In the genomic region with DNA sequence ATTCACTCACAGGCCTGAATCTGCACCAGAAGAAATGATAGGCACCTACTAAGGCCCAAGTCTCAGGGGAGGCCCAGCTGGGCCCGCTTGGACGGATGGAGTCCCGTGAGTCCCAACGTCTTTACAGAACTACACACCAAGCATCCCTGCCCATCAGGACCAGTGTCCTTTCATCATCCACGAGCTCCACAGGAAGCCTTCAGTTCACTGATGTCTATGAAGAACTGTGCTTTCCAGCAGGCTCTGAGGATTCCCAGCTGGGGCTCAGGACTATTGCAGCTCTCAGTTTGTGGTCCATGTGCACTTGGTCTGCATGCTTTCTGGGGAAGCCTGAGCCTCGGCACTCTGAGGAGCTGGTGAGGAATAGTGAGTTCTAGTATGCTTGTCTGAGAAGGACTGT, we compare ENCODE assay signal across 13 cellular contexts.
A peak's percentile ranks its signal among the peaks of the same experiment; 100 is the strongest.
DNase-seq lines count a peak whose midpoint lies in the region; TF ChIP-seq lines count a peak whose summit lies in the region.
"Had no signal": no experiment of that assay in that cellular context is flagged by ENCODE, and none has a peak within 500 bp of the region (broad histone marks: within the 10 kb centered on the region; RNA-seq: fewer than 3 reads in every experiment).

No MANE protein-coding gene starts in this region.

- WGBS in GM23248 (ENCODE audit: low coverage in 1 of 2, low lambda C conversion rate in 2 of 2, missing lambda C conversion rate in 2 of 2), 2 experiments = 82 to 83% methylated on average over 6 of the region's 6 CpGs
- WGBS in neuronal stem cell (ENCODE audit: extremely low coverage in 2 of 2, insufficient read length in 2 of 2, insufficient replicate concordance in 1 of 2), 2 donors = no CpG with 5 or more reads among the region's 6 CpGs
- 70 to 86% (median 81%) methylated on average over 5 to 6 of the region's 6 CpGs for WGBS in stomach, 5 donors

- TF ChIP-seq EP300 in stomach (IDR thresholded peaks at IDR 0.05) = no peak

- peaks cover 46% of the 10 kb centered on the region for H3F3A ChIP-seq in GM23248 (ENCODE audit: insufficient read depth)

- H4K8ac ChIP-seq in neuronal stem cell (ENCODE audit: low read depth, low read length) = no peak overlapping the region

- H3K4me2 ChIP-seq in GM23248 (ENCODE audit: unreplicated experiment) (peak overlapping the region; percentile 68), neuronal stem cell (ENCODE audit: insufficient read depth, low read length, poor library complexity, severe bottlenecking) (no peak overlapping the region)
- H3K4me2 ChIP-seq: GM23338 had no signal

- H3K4me3 ChIP-seq in GM23248 (no peak overlapping the region), fibroblast of pulmonary artery (replicated peaks; ENCODE audit: low read depth, low read length) (no peak overlapping the region), neuronal stem cell (ENCODE audit: low read length in 2 of 2) (no peak overlapping the region), vagina (no peak overlapping the region), stomach (no peak overlapping the region)
- H3K4me3 ChIP-seq: GM12878, GM23338, HAP-1 had no signal

- H3K14ac ChIP-seq in neuronal stem cell (ENCODE audit: low read length) = no peak overlapping the region

- peak overlapping the region; percentile 85; the same call in 1 of the 2 replicates for H2AFZ ChIP-seq in GM23248
- H2AFZ ChIP-seq in neuronal stem cell (ENCODE audit: low read length) = no peak overlapping the region
- H2AFZ ChIP-seq: GM23338 had no signal

- H3K79me1 ChIP-seq in neuronal stem cell (ENCODE audit: low read depth, low read length) = no peaks in the 10 kb centered on the region

- no peak overlapping the region for H2BK15ac ChIP-seq in neuronal stem cell (ENCODE audit: low read length)

- no peak overlapping the region for H3K4ac ChIP-seq in neuronal stem cell (ENCODE audit: low read length)

- H3K4me1 ChIP-seq in GM23248 (ENCODE audit: insufficient read depth) = peaks cover 45% of the 10 kb centered on the region
- peaks cover 0 to 2% of the 10 kb centered on the region in 2 donors for H3K4me1 ChIP-seq in neuronal stem cell (ENCODE audit: control insufficient read depth in 2 of 2, insufficient read depth in 1 of 2, low read depth in 1 of 2, low read length in 2 of 2)
- peaks cover 30% of the 10 kb centered on the region for H3K4me1 ChIP-seq in vagina
- H3K4me1 ChIP-seq in stomach = peaks cover 0 to 11% (median 2%) of the 10 kb centered on the region in 4 donors
- H3K4me1 ChIP-seq: Caco-2, HAP-1 had no signal

- no peak for TF ChIP-seq CTCF in fibroblast of pulmonary artery (IDR thresholded peaks at IDR 0.05; ENCODE audit: low read length, missing control alignments)
- no peak for TF ChIP-seq CTCF in vagina (IDR thresholded peaks at IDR 0.05)
- no peak for TF ChIP-seq CTCF in stomach (IDR thresholded peaks at IDR 0.05)

- H2BK5ac ChIP-seq in neuronal stem cell (ENCODE audit: low read length) = no peak overlapping the region

- H3K9me3 ChIP-seq in GM23248 (ENCODE audit: low read depth) (no peaks in the 10 kb centered on the region), neuronal stem cell (replicated peaks in 1 of 2; ENCODE audit: control insufficient read depth in 2 of 2, insufficient read depth in 1 of 2, low read depth in 1 of 2, low read length in 2 of 2) (no peaks in the 10 kb centered on the region), vagina (no peaks in the 10 kb centered on the region), stomach (no peaks in the 10 kb centered on the region)
- H3K9me3 ChIP-seq: Caco-2, HAP-1 had no signal

- H3K27me3 ChIP-seq in GM23248 (replicated peaks; ENCODE audit: insufficient read depth) (no peaks in the 10 kb centered on the region), neuronal stem cell (ENCODE audit: control insufficient read depth in 3 of 3, insufficient read depth in 3 of 3, low read depth in 1 of 3, low read length in 3 of 3) (no peaks in the 10 kb centered on the region), vagina (no peaks in the 10 kb centered on the region), stomach (no peaks in the 10 kb centered on the region)

- H3K27ac ChIP-seq in GM23248 (no peak overlapping the region), neuronal stem cell (replicated peaks; ENCODE audit: low read length) (no peak overlapping the region), vagina (peak overlapping the region; percentile 66), stomach (peak overlapping the region in 2 of 5 donors; percentile 73 to 80)

- peak overlapping the region; percentile 3 for H3K23ac ChIP-seq in neuronal stem cell (ENCODE audit: low read depth, low read length, poor library complexity)

- no peak overlapping the region for H2BK120ac ChIP-seq in neuronal stem cell (ENCODE audit: low read depth, low read length)

- H3K79me2 ChIP-seq in GM23248 (ENCODE audit: insufficient read depth) = no peaks in the 10 kb centered on the region

- in situ Hi-C loops in GM23248 (cut with MboI) = no loop called here

- no peak overlapping the region for H4K91ac ChIP-seq in neuronal stem cell (ENCODE audit: low read depth, low read length, poor library complexity)

- intact Hi-C loops in vagina (cut with DNase I) (no loop called here), stomach (cut with DNase I; ENCODE audit: low total_unique reads) (no loop called here)

- no peak overlapping the region for H2AK5ac ChIP-seq in neuronal stem cell (ENCODE audit: low read depth, low read length)

- H3K36me3 ChIP-seq in GM23248 (ENCODE audit: low read depth) (no peaks in the 10 kb centered on the region), neuronal stem cell (replicated peaks in 1 of 2; ENCODE audit: control insufficient read depth in 2 of 2, insufficient read depth in 2 of 2, low read length in 2 of 2) (no peaks in the 10 kb centered on the region), vagina (no peaks in the 10 kb centered on the region), stomach (no peaks in the 10 kb centered on the region)
- H3K36me3 ChIP-seq: HAP-1 had no signal

- no peak overlapping the region for H3K9ac ChIP-seq in GM23248
- no peak overlapping the region for H3K9ac ChIP-seq in neuronal stem cell (ENCODE audit: low read depth, low read length, poor library complexity)

- no peak for TF ChIP-seq POLR2A in vagina (IDR thresholded peaks at IDR 0.05)
- TF ChIP-seq POLR2A in stomach (IDR thresholded peaks at IDR 0.05) = no peak

- no peaks in the 10 kb centered on the region for H4K20me1 ChIP-seq in GM23248 (ENCODE audit: insufficient read depth)

- no peak for DNase-seq in GM23248
- peak; percentile 24 for DNase-seq in fibroblast of pulmonary artery (ENCODE audit: low read depth)
- DNase-seq in neuronal stem cell (ENCODE audit: low spot score) = no peak
- DNase-seq in vagina (ENCODE audit: extremely low spot score in 2 of 2) = no peak
- DNase-seq in DMS79 (lab: John Stamatoyannopoulos, UW) = no peak
- DNase-seq in stomach = no peak
- no peak for DNase-seq in cerebellar cortex (ENCODE audit: low spot score)
- DNase-seq: ACHN; Caco-2; CD8-positive, alpha-beta memory T cell had no signal

- no peak overlapping the region for H2BK12ac ChIP-seq in neuronal stem cell (ENCODE audit: low read length)

- no peaks in the 10 kb centered on the region for H3K9me2 ChIP-seq in GM23248 (ENCODE audit: insufficient read depth)

- H3K18ac ChIP-seq in neuronal stem cell (ENCODE audit: low read length) = no peak overlapping the region
